1 cellular context compared by ENCODE assay signal in genomic region chrX:78513996-78514745, GRCh38.
TF ChIP-seq lines count a peak whose summit lies in the region.

No MANE protein-coding gene starts in this region.

TF ChIP-seq in GM23338, 12 proteins besides CTCF, POLR2A, EP300 and RAD21 (continued from another document):
- TF ChIP-seq REST (IDR thresholded peaks at IDR 0.05; ENCODE audit: unreplicated experiment), result no peak
- TF ChIP-seq ZNF331 (CRISPR knock-in tag; IDR thresholded peaks at IDR 0.05; ENCODE audit: low read depth), result no peak
- TF ChIP-seq EZH2phosphoT487 (IDR thresholded peaks at IDR 0.05; ENCODE audit: unreplicated experiment), result no peak
- no peak for TF ChIP-seq CREB1 (CRISPR knock-in tag; IDR thresholded peaks at IDR 0.05; ENCODE audit: low read depth)
- no peak for TF ChIP-seq POLR2AphosphoS5 (IDR thresholded peaks at IDR 0.05; ENCODE audit: low read depth)
- no peak for TF ChIP-seq ZNF114 (CRISPR knock-in tag; IDR thresholded peaks at IDR 0.05)
- TF ChIP-seq, protein P1, sequence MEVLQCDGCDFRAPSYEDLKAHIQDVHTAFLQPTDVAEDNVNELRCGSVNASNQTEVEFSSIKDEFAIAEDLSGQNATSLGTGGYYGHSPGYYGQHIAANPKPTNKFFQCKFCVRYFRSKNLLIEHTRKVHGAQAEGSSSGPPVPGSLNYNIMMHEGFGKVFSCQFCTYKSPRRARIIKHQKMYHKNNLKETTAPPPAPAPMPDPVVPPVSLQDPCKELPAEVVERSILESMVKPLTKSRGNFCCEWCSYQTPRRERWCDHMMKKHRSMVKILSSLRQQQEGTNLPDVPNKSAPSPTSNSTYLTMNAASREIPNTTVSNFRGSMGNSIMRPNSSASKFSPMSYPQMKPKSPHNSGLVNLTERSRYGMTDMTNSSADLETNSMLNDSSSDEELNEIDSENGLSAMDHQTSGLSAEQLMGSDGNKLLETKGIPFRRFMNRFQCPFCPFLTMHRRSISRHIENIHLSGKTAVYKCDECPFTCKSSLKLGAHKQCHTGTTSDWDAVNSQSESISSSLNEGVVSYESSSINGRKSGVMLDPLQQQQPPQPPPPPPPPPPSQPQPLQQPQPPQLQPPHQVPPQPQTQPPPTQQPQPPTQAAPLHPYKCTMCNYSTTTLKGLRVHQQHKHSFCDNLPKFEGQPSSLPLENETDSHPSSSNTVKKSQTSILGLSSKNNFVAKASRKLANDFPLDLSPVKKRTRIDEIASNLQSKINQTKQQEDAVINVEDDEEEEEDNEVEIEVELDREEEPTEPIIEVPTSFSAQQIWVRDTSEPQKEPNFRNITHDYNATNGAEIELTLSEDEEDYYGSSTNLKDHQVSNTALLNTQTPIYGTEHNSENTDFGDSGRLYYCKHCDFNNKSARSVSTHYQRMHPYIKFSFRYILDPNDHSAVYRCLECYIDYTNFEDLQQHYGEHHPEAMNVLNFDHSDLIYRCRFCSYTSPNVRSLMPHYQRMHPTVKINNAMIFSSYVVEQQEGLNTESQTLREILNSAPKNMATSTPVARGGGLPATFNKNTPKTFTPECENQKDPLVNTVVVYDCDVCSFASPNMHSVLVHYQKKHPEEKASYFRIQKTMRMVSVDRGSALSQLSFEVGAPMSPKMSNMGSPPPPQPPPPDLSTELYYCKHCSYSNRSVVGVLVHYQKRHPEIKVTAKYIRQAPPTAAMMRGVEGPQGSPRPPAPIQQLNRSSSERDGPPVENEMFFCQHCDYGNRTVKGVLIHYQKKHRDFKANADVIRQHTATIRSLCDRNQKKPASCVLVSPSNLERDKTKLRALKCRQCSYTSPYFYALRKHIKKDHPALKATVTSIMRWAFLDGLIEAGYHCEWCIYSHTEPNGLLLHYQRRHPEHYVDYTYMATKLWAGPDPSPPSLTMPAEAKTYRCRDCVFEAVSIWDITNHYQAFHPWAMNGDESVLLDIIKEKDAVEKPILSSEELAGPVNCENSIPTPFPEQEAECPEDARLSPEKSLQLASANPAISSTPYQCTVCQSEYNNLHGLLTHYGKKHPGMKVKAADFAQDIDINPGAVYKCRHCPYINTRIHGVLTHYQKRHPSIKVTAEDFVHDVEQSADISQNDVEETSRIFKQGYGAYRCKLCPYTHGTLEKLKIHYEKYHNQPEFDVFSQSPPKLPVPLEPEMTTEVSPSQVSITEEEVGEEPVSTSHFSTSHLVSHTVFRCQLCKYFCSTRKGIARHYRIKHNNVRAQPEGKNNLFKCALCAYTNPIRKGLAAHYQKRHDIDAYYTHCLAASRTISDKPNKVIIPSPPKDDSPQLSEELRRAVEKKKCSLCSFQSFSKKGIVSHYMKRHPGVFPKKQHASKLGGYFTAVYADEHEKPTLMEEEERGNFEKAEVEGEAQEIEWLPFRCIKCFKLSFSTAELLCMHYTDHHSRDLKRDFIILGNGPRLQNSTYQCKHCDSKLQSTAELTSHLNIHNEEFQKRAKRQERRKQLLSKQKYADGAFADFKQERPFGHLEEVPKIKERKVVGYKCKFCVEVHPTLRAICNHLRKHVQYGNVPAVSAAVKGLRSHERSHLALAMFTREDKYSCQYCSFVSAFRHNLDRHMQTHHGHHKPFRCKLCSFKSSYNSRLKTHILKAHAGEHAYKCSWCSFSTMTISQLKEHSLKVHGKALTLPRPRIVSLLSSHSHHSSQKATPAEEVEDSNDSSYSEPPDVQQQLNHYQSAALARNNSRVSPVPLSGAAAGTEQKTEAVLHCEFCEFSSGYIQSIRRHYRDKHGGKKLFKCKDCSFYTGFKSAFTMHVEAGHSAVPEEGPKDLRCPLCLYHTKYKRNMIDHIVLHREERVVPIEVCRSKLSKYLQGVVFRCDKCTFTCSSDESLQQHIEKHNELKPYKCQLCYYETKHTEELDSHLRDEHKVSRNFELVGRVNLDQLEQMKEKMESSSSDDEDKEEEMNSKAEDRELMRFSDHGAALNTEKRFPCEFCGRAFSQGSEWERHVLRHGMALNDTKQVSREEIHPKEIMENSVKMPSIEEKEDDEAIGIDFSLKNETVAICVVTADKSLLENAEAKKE (CRISPR knock-in tag; IDR thresholded peaks at IDR 0.05), result no peak
- no peak for TF ChIP-seq STAT1 (IDR thresholded peaks at IDR 0.05; ENCODE audit: unreplicated experiment)
- TF ChIP-seq EZH2 (IDR thresholded peaks at IDR 0.05; ENCODE audit: low read depth, unreplicated experiment), result no peak
- no peak for TF ChIP-seq NANOG (IDR thresholded peaks at IDR 0.05; ENCODE audit: borderline replicate concordance)
TF ChIP-seq in GM23338: peak in this region for 0.
